14 cellular contexts compared by ENCODE assay signal in the genomic region with DNA sequence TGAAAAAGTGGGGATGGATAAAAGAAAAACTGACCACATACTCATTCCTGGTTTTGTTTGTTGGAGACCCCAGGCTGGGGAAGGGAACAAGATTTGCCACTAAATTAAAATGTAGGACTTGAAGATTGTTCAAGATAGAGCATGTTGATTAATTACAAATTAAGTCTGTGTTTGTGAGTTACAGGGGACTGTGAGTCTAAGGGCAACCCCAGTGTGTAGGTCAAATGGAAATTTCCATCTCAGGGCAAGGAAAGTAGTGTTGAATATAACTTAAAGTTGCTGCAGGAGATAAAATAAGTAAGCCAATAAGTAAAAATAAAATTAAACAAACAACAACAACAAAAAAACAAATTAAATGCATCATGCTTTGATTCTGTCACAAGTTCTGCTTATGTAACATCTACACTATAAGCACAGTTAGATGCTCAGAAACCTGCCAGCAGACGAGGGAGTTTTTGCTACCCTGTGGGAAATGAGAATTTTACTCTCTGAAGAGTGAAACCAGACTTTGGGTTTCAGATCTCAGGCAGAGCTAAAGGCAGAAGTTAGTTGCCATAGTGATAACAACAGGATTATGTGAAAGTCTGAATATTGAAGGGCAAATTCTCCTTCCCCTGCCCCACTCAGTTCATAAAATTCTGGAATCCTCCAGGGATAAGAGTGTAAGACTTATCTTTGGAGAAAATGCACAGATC.
DNase-seq lines count a peak whose midpoint lies in the region; ATAC-seq, FAIRE-seq and TF ChIP-seq lines count a peak whose summit lies in the region.
"Had no signal": no experiment of that assay in that cellular context is flagged by ENCODE, and none has a peak within 500 bp of the region (broad histone marks: within the 10 kb centered on the region; RNA-seq: fewer than 3 reads in every experiment).

No MANE protein-coding gene starts in this region.

- DNase-seq in GM10248 (ENCODE audit: extremely low spot score) (peak; percentile 43), GM19239 (ENCODE audit: insufficient read length, low spot score) (peak; percentile 5), NCI-H2171 treated with DMSO at 0.1 percent for 48 hours (lab: John Stamatoyannopoulos, UW) (no peak), amniotic stem cell (lab: John Stamatoyannopoulos, UW) (no peak), NCI-H1048 (lab: John Stamatoyannopoulos, UW) (no peak)
- DNase-seq in activated CD8-positive, alpha-beta T cell treated with anti-CD3 and anti-CD28 coated beads, Interleukin-2, amount 10 ng/mL, durations not matched to agents 7 days and 5 days = no peak
- DNase-seq: DMS53, NCI-H774, pancreas had no signal

- peaks cover 16% of the 10 kb centered on the region for H3K9me3 Mint-ChIP-seq in activated CD8-positive, alpha-beta T cell treated with anti-CD3 and anti-CD28 coated beads, Interleukin-2, amount 10 ng/mL, durations not matched to agents 7 days and 5 days (ENCODE audit: insufficient read depth)

- ATAC-seq in HG02623 (IDR thresholded peaks at IDR 0.05; ENCODE audit: unreplicated experiment) = peak; percentile 98
- peak; percentile 96 for ATAC-seq in HG03354 (IDR thresholded peaks at IDR 0.05; ENCODE audit: poor library complexity, severe bottlenecking, unreplicated experiment)
- no peak for ATAC-seq in activated CD8-positive, alpha-beta T cell treated with anti-CD3 and anti-CD28 coated beads, Interleukin-2, amount 10 ng/mL, durations not matched to agents 7 days and 5 days
- ATAC-seq: A549, gastroesophageal sphincter, pancreas had no signal

- no peak overlapping the region for H3K27ac Mint-ChIP-seq in activated CD8-positive, alpha-beta T cell treated with anti-CD3 and anti-CD28 coated beads, Interleukin-2, amount 10 ng/mL, durations not matched to agents 7 days and 5 days
- H3K27ac Mint-ChIP-seq: dendritic cell treated with granulocyte-macrophage colony-stimulating factor and Interleukin-4, amounts not matched to agents 40 ng/mL and 50 ng/mL, for 4 days had no signal

- TF ChIP-seq CTCF in GM10248 (IDR thresholded peaks at IDR 0.05; ENCODE audit: control extremely low read depth, extremely low read depth, low read depth, missing control alignments) = no peak

- POLR2A ChIA-PET in GM10248 (lab: Yijun Ruan, JAX) = no interaction called here
- POLR2A ChIA-PET in activated CD8-positive, alpha-beta T cell treated with anti-CD3 and anti-CD28 coated beads, Interleukin-2, amount 10 ng/mL, durations not matched to agents 7 days and 5 days (lab: Charles Lee) = no interaction called here

- no peaks in the 10 kb centered on the region for H3K4me1 Mint-ChIP-seq in activated CD8-positive, alpha-beta T cell treated with anti-CD3 and anti-CD28 coated beads, Interleukin-2, amount 10 ng/mL, durations not matched to agents 7 days and 5 days (ENCODE audit: low read depth)

- no peak overlapping the region for H3K4me3 Mint-ChIP-seq in activated CD8-positive, alpha-beta T cell treated with anti-CD3 and anti-CD28 coated beads, Interleukin-2, amount 10 ng/mL, durations not matched to agents 7 days and 5 days
- H3K4me3 Mint-ChIP-seq: dendritic cell treated with granulocyte-macrophage colony-stimulating factor and Interleukin-4, amounts not matched to agents 40 ng/mL and 50 ng/mL, for 4 days had no signal

- CTCF ChIA-PET in GM10248 (lab: Yijun Ruan, JAX) = interaction anchor here (0.9 kb wide), 1 partner anchor 10 kb away, joined by 3 read pairs; no protein-coding TSS in a partner anchor
- CTCF ChIA-PET in activated CD8-positive, alpha-beta T cell treated with anti-CD3 and anti-CD28 coated beads, Interleukin-2, amount 10 ng/mL, durations not matched to agents 7 days and 5 days (lab: Charles Lee) = no interaction called here

- no peak for FAIRE-seq in GM19239 (lab: Jason Lieb, UNC)
- FAIRE-seq: A549, pancreas had no signal

- H3K36me3 Mint-ChIP-seq in activated CD8-positive, alpha-beta T cell treated with anti-CD3 and anti-CD28 coated beads, Interleukin-2, amount 10 ng/mL, durations not matched to agents 7 days and 5 days (ENCODE audit: low read depth) = no peaks in the 10 kb centered on the region

- no peaks in the 10 kb centered on the region for H3K27me3 Mint-ChIP-seq in activated CD8-positive, alpha-beta T cell treated with anti-CD3 and anti-CD28 coated beads, Interleukin-2, amount 10 ng/mL, durations not matched to agents 7 days and 5 days (ENCODE audit: low read depth)
- H3K27me3 Mint-ChIP-seq: dendritic cell treated with granulocyte-macrophage colony-stimulating factor and Interleukin-4, amounts not matched to agents 40 ng/mL and 50 ng/mL, for 4 days had no signal

Comparison
In these comparisons a context has a peak if more than half of its experiments do, and no peak if none do; other contexts are left out.
1. DNase-seq: peak in GM10248 (single experiment) and GM19239 (single experiment); none in NCI-H2171 treated with DMSO at 0.1 percent for 48 hours (single experiment), amniotic stem cell (single experiment), activated CD8-positive, alpha-beta T cell treated with anti-CD3 and anti-CD28 coated beads, Interleukin-2, amount 10 ng/mL, durations not matched to agents 7 days and 5 days (single experiment) and NCI-H1048 (single experiment).